12 cellular contexts compared by ENCODE assay signal in genomic region chr4:8319731-8320385, GRCh38. TPM values are rescaled to one million over a fixed set of nuclear protein-coding genes. Genes with fewer than 3 reads are reported as not detected.
DNase-seq lines count a peak whose midpoint lies in the region; ATAC-seq and TF ChIP-seq lines count a peak whose summit lies in the region.
"Had no signal": no experiment of that assay in that cellular context is flagged by ENCODE, and none has a peak within 500 bp of the region (broad histone marks: within the 10 kb centered on the region; RNA-seq: fewer than 3 reads in every experiment).

No MANE protein-coding gene starts in this region.

- H3K4me1 Mint-ChIP-seq in MCF 10A (ENCODE audit: insufficient read depth, unreplicated experiment) (peaks cover 26% of the 10 kb centered on the region), glutamatergic neuron (ENCODE audit: low read depth, unreplicated experiment) (peaks cover 8% of the 10 kb centered on the region)

- H3K27me3 ChIP-seq in right cardiac atrium (ENCODE audit: control insufficient read depth, insufficient read depth): no peaks in the 10 kb centered on the region
- peaks cover 0 to 7% (median 0%) of the 10 kb centered on the region in 7 donors for H3K27me3 ChIP-seq in spleen (replicated peaks in 1 of 7)

- no peaks in the 10 kb centered on the region for H3K36me3 ChIP-seq in spleen

- peak; percentile 46 to 47 for DNase-seq in NOMO-1 (lab: John Stamatoyannopoulos, UW; ENCODE audit: unreplicated experiment in 2 of 2)
- no peak for DNase-seq in NOMO-1 treated with dmso at 0.1 percent for 144 hours (lab: John Stamatoyannopoulos, UW; ENCODE audit: unreplicated experiment)
- peak; percentile 23 for DNase-seq in MCF 10A (ENCODE audit: unreplicated experiment)
- peak in 2 of 3 donors; percentile 79 to 83 for DNase-seq in right cardiac atrium
- DNase-seq in spleen: peak; percentile 79
- no peak for DNase-seq in NCI-H1417 treated with DMSO at 0.1 percent for 48 hours (lab: John Stamatoyannopoulos, UW)
- DNase-seq in glutamatergic neuron: no peak
- DNase-seq: DMS79, midbrain, NCI-H187 had no signal

- H3K9me3 ChIP-seq in right cardiac atrium (ENCODE audit: control insufficient read depth, low read length) (no peaks in the 10 kb centered on the region), spleen (peaks cover 0 to 7% (median 0%) of the 10 kb centered on the region in 8 donors)
- H3K9me3 ChIP-seq: A549 had no signal

- no peaks in the 10 kb centered on the region for H3K9me3 Mint-ChIP-seq in MCF 10A (ENCODE audit: unreplicated experiment)
- H3K9me3 Mint-ChIP-seq in glutamatergic neuron (ENCODE audit: unreplicated experiment): no peaks in the 10 kb centered on the region

- H3K4me3 ChIP-seq in right cardiac atrium (ENCODE audit: low read length) (no peak overlapping the region), spleen (no peak overlapping the region)
- H3K4me3 ChIP-seq: A549 had no signal

- CTCF ChIA-PET in MCF 10A (lab: Yijun Ruan, JAX): interaction anchor here (1.1 kb wide), 1 partner anchor 9 kb away, joined by 3 read pairs; no protein-coding TSS in a partner anchor

- 23% methylated on average over 13 of the region's 13 CpGs for WGBS in right cardiac atrium
- WGBS in spleen, 5 donors: 47 to 56% (median 53%) methylated on average over 13 of the region's 13 CpGs

- TF ChIP-seq POLR2A in spleen (IDR thresholded peaks at IDR 0.05): no peak

- ATAC-seq in right cardiac atrium (peak; percentile 70 to 72), GM21737 (IDR thresholded peaks at IDR 0.05; ENCODE audit: unreplicated experiment) (no peak)
- ATAC-seq: A549 had no signal

- H3K4me3 Mint-ChIP-seq in MCF 10A (ENCODE audit: unreplicated experiment) (no peak overlapping the region), glutamatergic neuron (ENCODE audit: unreplicated experiment) (no peak overlapping the region)

- H3K36me3 Mint-ChIP-seq in MCF 10A (ENCODE audit: insufficient read depth, unreplicated experiment): no peaks in the 10 kb centered on the region
- no peaks in the 10 kb centered on the region for H3K36me3 Mint-ChIP-seq in glutamatergic neuron (ENCODE audit: unreplicated experiment)

- BruUV-seq in MCF 10A (replicated peaks; lab: Mats Ljungman, UMichigan): no TSS peak

- POLR2A ChIA-PET in MCF 10A (lab: Yijun Ruan, JAX): no interaction called here

- H3K27ac Mint-ChIP-seq in MCF 10A (ENCODE audit: low read depth, unreplicated experiment): no peak overlapping the region
- H3K27ac Mint-ChIP-seq in glutamatergic neuron (ENCODE audit: unreplicated experiment): no peak overlapping the region

- H3K27me3 Mint-ChIP-seq in MCF 10A (ENCODE audit: insufficient read depth, unreplicated experiment) (no peaks in the 10 kb centered on the region), glutamatergic neuron (ENCODE audit: unreplicated experiment) (peaks cover 2% of the 10 kb centered on the region)

- TF ChIP-seq CTCF in MCF 10A (IDR thresholded peaks at IDR 0.05; ENCODE audit: unreplicated experiment) (no peak), spleen (IDR thresholded peaks at IDR 0.05 in 8 of 11, conservative IDR thresholded peaks at IDR 0.05 in 3 of 11) (no peak), glutamatergic neuron (IDR thresholded peaks at IDR 0.05; ENCODE audit: partially characterized antibody, unreplicated experiment) (no peak)

- intact Hi-C loops in MCF 10A (cut with micrococcal nuclease) (no loop called here), right cardiac atrium (cut with DNase I) (loop anchor here in 1 of 4 donors (10.0 kb wide), 1 partner anchor 75 kb away; no protein-coding TSS in a partner anchor), spleen (cut with DNase I; ENCODE audit: low total_unique reads) (no loop called here)

- H3K27ac ChIP-seq in right cardiac atrium (ENCODE audit: low read length) (peak overlapping the region; percentile 51), spleen (peak overlapping the region in 6 of 8 donors; percentile 31 to 61 (median 46))
- H3K27ac ChIP-seq: A549 had no signal

- H3K4me1 ChIP-seq in right cardiac atrium (ENCODE audit: control insufficient read depth, insufficient read depth, low read length) (peaks cover 21% of the 10 kb centered on the region), spleen (peaks cover 0 to 30% (median 11%) of the 10 kb centered on the region in 6 donors)

RNA-seq across cellular contexts. Expression of gene HTRA3, which starts 50.3 kb away (rescaled TPM):
- total RNA-seq in MCF 10A (2022) (not detected in 2 replicates), right cardiac atrium (100 to 1,000 TPM in 2 of 4 donors, 10 to 100 TPM in 2; 52.8 to 133 (median 96.0) TPM), spleen (1 to 10 TPM; 1.2 to 5.5 (median 3.1) TPM), glutamatergic neuron (ENCODE audit: unreplicated experiment) (0.64 TPM)
- polyA plus RNA-seq in right cardiac atrium (80.6 TPM), spleen (1 to 10 TPM in 2 of 3 donors, under 1 TPM in 1; 0.26 to 2.5 (median 1.9) TPM)

Comparison
In these comparisons a context has a peak if more than half of its experiments do, and no peak if none do; other contexts are left out.
1. DNase-seq: peak in NOMO-1 (2 of 2), MCF 10A (single experiment), right cardiac atrium (2 of 3) and spleen (single experiment); none in NOMO-1 treated with dmso at 0.1 percent for 144 hours (single experiment), NCI-H1417 treated with DMSO at 0.1 percent for 48 hours (single experiment) and glutamatergic neuron (single experiment).
2. RNA of gene HTRA3, which starts 50.3 kb away (total RNA-seq): 52.8 to 133 TPM in right cardiac atrium; 1.2 to 5.5 TPM in spleen, 0.64 TPM in glutamatergic neuron (single experiment) and not detected in MCF 10A; every median in the first group is over 4 times any median in the second.